ENCODE assay signal across 8 cellular contexts in the genomic region with DNA sequence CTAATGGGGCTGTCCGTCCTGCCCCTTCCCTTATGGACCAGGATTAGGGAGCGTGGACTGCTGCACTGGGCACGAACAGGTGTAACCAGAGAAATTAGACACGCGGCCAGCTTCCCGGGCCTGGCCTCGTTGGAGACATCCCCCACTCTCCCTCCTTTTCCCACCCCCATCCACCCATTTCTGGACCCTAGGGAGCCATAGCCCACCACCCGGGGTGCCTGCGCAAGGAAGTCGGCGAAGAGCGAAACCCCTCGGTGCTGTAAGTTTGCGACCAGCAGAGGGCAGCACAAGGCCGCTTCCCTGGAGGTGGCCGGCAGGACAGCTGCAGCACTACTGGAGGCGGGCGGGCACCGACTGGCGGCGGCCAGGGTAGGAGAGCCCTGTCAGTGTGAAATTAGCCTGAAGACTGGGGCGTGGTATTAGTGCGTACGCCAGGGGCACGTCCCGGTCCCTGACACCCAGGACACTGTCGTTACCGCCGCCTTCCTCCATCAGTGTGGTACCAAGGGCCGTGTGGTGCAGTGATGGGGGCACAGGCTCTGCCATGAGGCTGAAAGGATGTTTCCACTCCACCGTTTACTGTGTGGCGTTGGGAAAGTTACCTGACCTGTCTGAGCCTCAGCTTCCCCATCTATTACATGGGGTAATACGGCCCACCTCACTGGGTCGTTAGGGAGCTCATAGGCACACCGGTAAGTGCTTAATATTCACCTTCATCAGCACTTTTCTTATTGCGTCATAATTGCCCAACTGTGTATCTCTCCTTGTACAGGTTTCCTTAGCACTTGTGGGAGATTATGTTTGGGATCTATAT. TPM values are rescaled to one million over a fixed set of nuclear protein-coding genes. Genes with fewer than 3 reads are reported as not detected.
DNase-seq lines count a peak whose midpoint lies in the region; ATAC-seq lines count a peak whose summit lies in the region.

No MANE protein-coding gene starts in this region.

- H3K4me2 ChIP-seq in mesenchymal stem cell (ENCODE audit: low read length, poor library complexity, severe bottlenecking) = no peak overlapping the region

- H3K4me1 ChIP-seq in ACC112 (ENCODE audit: control insufficient read depth, insufficient read depth, low read length, unreplicated experiment) (no peaks in the 10 kb centered on the region), mesenchymal stem cell (ENCODE audit: control insufficient read depth, insufficient read depth, low read depth, low read length) (peaks cover 2% of the 10 kb centered on the region)

- H3K4ac ChIP-seq in mesenchymal stem cell (ENCODE audit: low read depth in 1 of 2, low read length in 2 of 2) = no peak overlapping the region

- no peak overlapping the region for H2BK120ac ChIP-seq in mesenchymal stem cell (ENCODE audit: low read depth, low read length)

- H3K14ac ChIP-seq in mesenchymal stem cell (ENCODE audit: low read length in 2 of 2) = no peak overlapping the region

- H3K27ac ChIP-seq in ACC112 (ENCODE audit: low read depth, low read length) (no peak overlapping the region), mesenchymal stem cell (ENCODE audit: low read length, poor library complexity, severe bottlenecking) (no peak overlapping the region)

- H4K91ac ChIP-seq in mesenchymal stem cell (ENCODE audit: low read length) = no peak overlapping the region

- H3K9ac ChIP-seq in mesenchymal stem cell (ENCODE audit: low read length) = no peak overlapping the region

- H2AFZ ChIP-seq in ACC112 (ENCODE audit: low read length, unreplicated experiment) = no peak overlapping the region
- no peak overlapping the region for H2AFZ ChIP-seq in mesenchymal stem cell (ENCODE audit: low read depth, low read length)

- no peak overlapping the region for H2BK5ac ChIP-seq in mesenchymal stem cell (ENCODE audit: low read depth, low read length, poor library complexity, severe bottlenecking)

- DNase-seq in HT1080 (ENCODE audit: low read depth) = peak; percentile 67
- peak; percentile 74 to 81 for DNase-seq in NOMO-1 (lab: John Stamatoyannopoulos, UW; ENCODE audit: unreplicated experiment in 2 of 2)
- DNase-seq in activated CD8-positive, alpha-beta memory T cell treated with anti-CD3 and anti-CD28 coated beads for 1 hour (ENCODE audit: extremely low read depth in 1 of 2, low read depth in 1 of 2) = peak; percentile 53 to 72
- DNase-seq in ecto neural progenitor cell (ENCODE audit: low spot score) = peak; percentile 93
- DNase-seq in mesenchymal stem cell = peak; percentile 69
- peak; percentile 71 for DNase-seq in stimulated activated CD8-positive, alpha-beta memory T cell treated with anti-CD3 and anti-CD28 coated beads, Interleukin-15, amount 100 ng/mL, for 24 hours (ENCODE audit: low read depth)

- H3K36me3 ChIP-seq in ACC112 (ENCODE audit: insufficient read depth, low read length) (no peaks in the 10 kb centered on the region), mesenchymal stem cell (ENCODE audit: control insufficient read depth in 1 of 2, insufficient read depth in 2 of 2, low read depth in 1 of 2, low read length in 2 of 2) (no peaks in the 10 kb centered on the region)

- H2AK5ac ChIP-seq in mesenchymal stem cell (ENCODE audit: low read length, severe bottlenecking) = no peak overlapping the region

- H2BK15ac ChIP-seq in mesenchymal stem cell (ENCODE audit: low read depth, poor library complexity, severe bottlenecking) = no peak overlapping the region

- no peak overlapping the region for H4K8ac ChIP-seq in mesenchymal stem cell (ENCODE audit: low read length)

- H3K79me2 ChIP-seq in ACC112 (ENCODE audit: control insufficient read depth, insufficient read depth, low read length, unreplicated experiment) = no peaks in the 10 kb centered on the region

- no peaks in the 10 kb centered on the region for H3K79me1 ChIP-seq in mesenchymal stem cell (replicated peaks; ENCODE audit: low read length, poor library complexity, severe bottlenecking)

- H3K18ac ChIP-seq in mesenchymal stem cell (ENCODE audit: low read depth in 1 of 2, low read length in 2 of 2) = peak overlapping the region in 1 of 2 experiments; percentile 37

- H3K4me3 ChIP-seq in ACC112 (ENCODE audit: low read depth, low read length) (peak overlapping the region; percentile 38; the same call in 1 of the 2 replicates), mesenchymal stem cell (ENCODE audit: insufficient read depth in 1 of 2, low read depth in 1 of 2, low read length in 2 of 2) (no peak overlapping the region)

- peak; percentile 73 for ATAC-seq in GM18907 (IDR thresholded peaks at IDR 0.05; ENCODE audit: unreplicated experiment)

- H3K27me3 ChIP-seq in ACC112 (ENCODE audit: insufficient read depth, low read length) (peaks cover 47% of the 10 kb centered on the region), mesenchymal stem cell (ENCODE audit: control insufficient read depth in 1 of 2, insufficient read depth in 1 of 2, low read length in 2 of 2) (peaks cover 59 to 63% of the 10 kb centered on the region in 2 experiments)

- H2BK12ac ChIP-seq in mesenchymal stem cell (ENCODE audit: low read length in 2 of 2) = peak overlapping the region in 1 of 2 experiments; percentile 32

- 15% methylated on average over 31 of the region's 36 CpGs for WGBS in mesenchymal stem cell

- H3K9me3 ChIP-seq in mesenchymal stem cell (ENCODE audit: control insufficient read depth, low read length) = no peaks in the 10 kb centered on the region

- H3K23ac ChIP-seq in mesenchymal stem cell (ENCODE audit: low read length in 2 of 2) = no peak overlapping the region

RNA-seq across cellular contexts. Expression of a gene that starts 28.8 kb away (rescaled TPM):
- total RNA-seq in HT1080 (2014; rRNA removed; shearing (Covaris generic)) = not detected in 2 replicates
- polyA plus RNA-seq in HT1080 (2015; cell fraction: cytosol; rRNA removed) = not detected in 2 replicates
- polyA plus RNA-seq in HT1080 (2015; cell fraction: nucleus; rRNA removed) = not detected in 2 replicates
- polyA plus RNA-seq in mesenchymal stem cell (2013, experiment 1 of 2) = 0.22 TPM
- 0.16 TPM for polyA plus RNA-seq in mesenchymal stem cell (2013, experiment 2 of 2)

RNA-seq across cellular contexts. Expression of a gene that starts 36.0 kb away (rescaled TPM):
- not detected in 2 replicates for total RNA-seq in HT1080 (2014; rRNA removed; shearing (Covaris generic))
- not detected in 2 replicates for polyA plus RNA-seq in HT1080 (2015; cell fraction: cytosol; rRNA removed)
- polyA plus RNA-seq in HT1080 (2015; cell fraction: nucleus; rRNA removed) = not detected in 2 replicates
- polyA plus RNA-seq in mesenchymal stem cell (2013, experiment 1 of 2) = not detected
- polyA plus RNA-seq in mesenchymal stem cell (2013, experiment 2 of 2) = not detected

RNA-seq across cellular contexts. Expression of a gene that starts 51.2 kb away (rescaled TPM):
- not detected in 2 replicates for total RNA-seq in HT1080 (2014; rRNA removed; shearing (Covaris generic))
- polyA plus RNA-seq in HT1080 (2015; cell fraction: cytosol; rRNA removed) = not detected in 2 replicates
- polyA plus RNA-seq in HT1080 (2015; cell fraction: nucleus; rRNA removed) = not detected in 2 replicates
- polyA plus RNA-seq in mesenchymal stem cell (2013, experiment 1 of 2) = not detected
- not detected for polyA plus RNA-seq in mesenchymal stem cell (2013, experiment 2 of 2)
